Comparison of ENCODE assay signal across 26 cellular contexts in the genomic region with DNA sequence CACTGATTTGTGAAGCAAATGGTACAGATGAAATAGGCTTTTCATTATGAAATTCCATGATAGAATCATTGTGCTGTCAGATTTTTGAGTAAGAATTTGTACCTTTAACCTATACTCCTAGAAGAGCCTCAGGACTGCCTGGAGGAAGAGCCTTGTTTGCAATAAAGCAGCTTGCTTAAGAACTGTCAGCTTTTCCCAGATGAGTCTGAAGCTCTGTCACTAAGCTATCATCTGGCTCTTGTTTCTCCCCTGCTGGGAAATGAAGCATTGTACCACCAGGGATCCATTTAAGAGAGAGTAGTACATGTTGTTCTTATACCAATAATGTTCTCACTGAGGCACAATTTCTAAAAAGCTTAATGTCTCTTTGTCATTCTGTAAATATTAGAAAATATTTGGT.
DNase-seq lines count a peak whose midpoint lies in the region; ATAC-seq and TF ChIP-seq lines count a peak whose summit lies in the region.
"Had no signal": no experiment of that assay in that cellular context is flagged by ENCODE, and none has a peak within 500 bp of the region (broad histone marks: within the 10 kb centered on the region; RNA-seq: fewer than 3 reads in every experiment).

No MANE protein-coding gene starts in this region.

- DNase-seq in NCI-H345 treated with DMSO at 0.1 percent for 48 hours (lab: John Stamatoyannopoulos, UW; ENCODE audit: unreplicated experiment), result peak; percentile 32
- no peak for DNase-seq in ascending aorta (ENCODE audit: low spot score in 2 of 2)
- no peak for DNase-seq in stomach
- DNase-seq in NCI-H1092 (lab: John Stamatoyannopoulos, UW), result no peak
- DNase-seq: activated CD4-positive, alpha-beta T cell treated with anti-CD3 and anti-CD28 coated beads, Interleukin-2, amount 10 ng/mL, durations not matched to agents 24 days and 14 days; activated naive CD4-positive, alpha-beta T cell; activated T-cell treated with anti-CD3 and anti-CD28 coated beads, Interleukin-2, amount 50 U/mL, for 48 hours; amniotic stem cell; colonic mucosa; effector memory CD8-positive, alpha-beta T cell; foreskin melanocyte; HFFc6; left colon; NCI-H1436 treated with DMSO at 0.1 percent for 48 hours; NCI-H2171; SHP77; T-helper 9 cell; WERI-Rb-1 had no signal

- no peak for TF ChIP-seq EP300 in stomach (IDR thresholded peaks at IDR 0.05)

- intact Hi-C loops in ascending aorta (cut with DNase I), result no loop called here
- intact Hi-C loops in stomach (cut with DNase I; ENCODE audit: low total_unique reads), result no loop called here

- H3K9me3 ChIP-seq in ascending aorta (no peaks in the 10 kb centered on the region), mesodermal cell (ENCODE audit: control insufficient read depth, low read length) (no peaks in the 10 kb centered on the region), subcutaneous abdominal adipose tissue (ENCODE audit: control insufficient read depth in 5 of 5, low read length in 5 of 5) (no peaks in the 10 kb centered on the region), stomach (no peaks in the 10 kb centered on the region)
- H3K9me3 ChIP-seq: colonic mucosa had no signal

- H3K9ac ChIP-seq in subcutaneous abdominal adipose tissue (ENCODE audit: low read length in 5 of 5), result peak overlapping the region in 1 of 5 donors; percentile 46
- H3K9ac ChIP-seq: KMS-11 had no signal

- H3K4me1 ChIP-seq in ascending aorta (peaks cover 0 to 26% of the 10 kb centered on the region in 2 donors), mesodermal cell (ENCODE audit: control insufficient read depth, insufficient read depth, low read length, poor library complexity, severe bottlenecking) (no peaks in the 10 kb centered on the region), subcutaneous abdominal adipose tissue (ENCODE audit: control insufficient read depth in 5 of 5, insufficient read depth in 5 of 5, low read length in 5 of 5) (peaks cover 0 to 20% (median 10%) of the 10 kb centered on the region in 5 donors), stomach (peaks cover 0 to 42% (median 13%) of the 10 kb centered on the region in 4 donors)
- H3K4me1 ChIP-seq: colonic mucosa had no signal

- no peak for TF ChIP-seq POLR2A in stomach (IDR thresholded peaks at IDR 0.05)

- H3K4me3 ChIP-seq in ascending aorta (no peak overlapping the region), mesodermal cell (ENCODE audit: extremely low read depth, insufficient read depth, low read length, poor library complexity, severe bottlenecking) (no peak overlapping the region), subcutaneous abdominal adipose tissue (ENCODE audit: low read depth in 1 of 5, low read length in 5 of 5) (no peak overlapping the region), stomach (no peak overlapping the region)
- H3K4me3 ChIP-seq: colonic mucosa, GM12878, hepatocyte had no signal

- H3K27ac ChIP-seq in ascending aorta (peak overlapping the region; percentile 44 to 58), mesodermal cell (ENCODE audit: low read depth, low read length, severe bottlenecking) (peak overlapping the region; percentile 23), subcutaneous abdominal adipose tissue (ENCODE audit: low read depth, low read length) (peak overlapping the region; percentile 52), stomach (peak overlapping the region in 2 of 5 donors; percentile 13 to 49)
- H3K27ac ChIP-seq: colonic mucosa, hepatocyte, HL-60, KMS-11, WERI-Rb-1 had no signal

- H3K36me3 ChIP-seq in ascending aorta, result peaks cover 49 to 79% of the 10 kb centered on the region in 2 donors
- peaks cover 71% of the 10 kb centered on the region for H3K36me3 ChIP-seq in mesodermal cell (ENCODE audit: control insufficient read depth, insufficient read depth, low read length)
- peaks cover 0 to 26% (median 6%) of the 10 kb centered on the region in 5 donors for H3K36me3 ChIP-seq in subcutaneous abdominal adipose tissue (ENCODE audit: control insufficient read depth in 5 of 5, insufficient read depth in 5 of 5, low read length in 5 of 5)
- H3K36me3 ChIP-seq in stomach, result peaks cover 14 to 90% (median 85%) of the 10 kb centered on the region in 4 donors
- H3K36me3 ChIP-seq: colonic mucosa had no signal

- no peak for ATAC-seq in HG03095 (IDR thresholded peaks at IDR 0.05; ENCODE audit: unreplicated experiment)
- ATAC-seq: effector memory CD8-positive, alpha-beta T cell; GM12878; left colon; Panc1 had no signal

- no peaks in the 10 kb centered on the region for H3K27me3 ChIP-seq in ascending aorta
- H3K27me3 ChIP-seq in subcutaneous abdominal adipose tissue (ENCODE audit: control insufficient read depth in 5 of 5, insufficient read depth in 4 of 5, low read length in 5 of 5), result no peaks in the 10 kb centered on the region
- H3K27me3 ChIP-seq in stomach, result no peaks in the 10 kb centered on the region
- H3K27me3 ChIP-seq: colonic mucosa, hepatocyte had no signal

- TF ChIP-seq CTCF in ascending aorta (IDR thresholded peaks at IDR 0.05) (no peak), stomach (IDR thresholded peaks at IDR 0.05) (no peak)
